Comparison of ENCODE assay signal across 8 cellular contexts in the genomic region with DNA sequence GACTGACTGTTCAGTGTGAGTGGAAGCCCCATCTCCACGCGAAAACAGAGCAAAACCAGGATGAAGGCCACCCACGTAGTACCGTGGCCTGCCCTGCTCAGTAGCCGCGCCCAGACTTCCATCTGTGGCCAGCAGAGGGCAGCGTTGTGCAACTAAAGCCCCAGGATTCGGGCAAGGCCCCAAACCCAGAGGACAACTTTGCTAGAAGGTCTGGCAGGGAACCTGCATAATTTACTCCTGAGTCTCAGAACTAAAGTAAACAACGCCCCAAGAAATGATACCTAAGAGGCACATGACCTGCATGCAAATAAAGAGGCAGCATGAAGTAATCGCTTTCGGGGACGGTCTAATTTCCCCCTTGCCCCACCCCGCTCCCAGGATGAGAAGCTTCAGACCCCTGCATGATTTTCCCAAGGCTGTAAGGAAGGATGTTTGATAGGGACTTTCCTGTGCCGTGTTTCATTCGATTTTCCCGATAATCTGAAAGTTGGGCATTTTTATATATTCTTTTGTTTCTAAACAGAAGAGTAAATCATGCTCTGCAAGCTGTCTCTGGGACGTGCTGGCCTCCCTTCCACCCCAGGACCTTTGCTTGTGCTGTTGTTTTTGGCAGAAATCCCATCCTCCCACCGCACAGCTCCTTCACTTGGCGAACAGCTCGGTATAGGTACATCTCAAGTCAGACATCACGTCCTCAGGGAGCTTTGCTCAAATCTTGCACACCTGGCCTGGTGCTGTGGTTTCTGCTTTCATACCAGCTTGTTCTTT. TPM values are rescaled to one million over a fixed set of nuclear protein-coding genes. Genes with fewer than 3 reads are reported as not detected.
DNase-seq lines count a peak whose midpoint lies in the region; ATAC-seq and TF ChIP-seq lines count a peak whose summit lies in the region.

No MANE protein-coding gene starts in this region.

- DNase-seq in A172 (ENCODE audit: low spot score) (peak; percentile 85), GM13977 (ENCODE audit: low spot score) (peak; percentile 88), PC-3 (peak; percentile 84), fibroblast of mammary gland (ENCODE audit: low read depth) (peak; percentile 85)
- DNase-seq in activated T-cell treated with anti-CD3 and anti-CD28 coated beads, Interleukin-2, amount 50 U/mL, for 48 hours: peak; percentile 89 to 91
- peak; percentile 71 for DNase-seq in stimulated activated naive CD4-positive, alpha-beta T cell treated with Interleukin-2 at 50 U/mL for 16 hours (lab: John Stamatoyannopoulos, UW)

- BruUV-seq in PC-3 (replicated peaks; lab: Mats Ljungman, UMichigan): no TSS peak

- peak; percentile 94 for TF ChIP-seq CTCF in GM13977 (IDR thresholded peaks at IDR 0.05; ENCODE audit: extremely low read depth, insufficient read depth, missing control alignments)
- TF ChIP-seq CTCF in PC-3 (conservative IDR thresholded peaks at IDR 0.05; ENCODE audit: low read depth, low read length): peak; percentile 87
- TF ChIP-seq CTCF in fibroblast of mammary gland (conservative IDR thresholded peaks at IDR 0.05; ENCODE audit: control insufficient read depth, insufficient read depth, low read depth, low read length): peak; percentile 84
- TF ChIP-seq CTCF in neural cell (IDR thresholded peaks at IDR 0.05; ENCODE audit: poor library complexity, severe bottlenecking): peak; percentile 72

- 0 out of 2 replicates have a peak, but pooled peaks cover 4% of the 10 kb centered on the region for H3K4me1 ChIP-seq in PC-3 (ENCODE audit: insufficient read depth, low read length)

- peak overlapping the region; percentile 35 for H3K4me2 ChIP-seq in PC-3 (ENCODE audit: low read length)
- no peak overlapping the region for H3K4me2 ChIP-seq in neural cell (ENCODE audit: low read length)

- 0 out of 2 replicates have a peak, but pooled peaks cover 3% of the 10 kb centered on the region for H3K27me3 ChIP-seq in PC-3 (ENCODE audit: low read length)
- no peaks in the 10 kb centered on the region for H3K27me3 ChIP-seq in neural cell (ENCODE audit: insufficient read depth, low read depth, low read length)

- ATAC-seq in HG03439 (IDR thresholded peaks at IDR 0.05; ENCODE audit: unreplicated experiment): peak; percentile 78
- ATAC-seq in PC-3: peak; percentile 96

- TF ChIP-seq RAD21 in neural cell (conservative IDR thresholded peaks at IDR 0.05): peak; percentile 67

- H3K36me3 ChIP-seq in PC-3 (ENCODE audit: low read depth, low read length) (no peaks in the 10 kb centered on the region), neural cell (ENCODE audit: insufficient read depth, low read length) (no peaks in the 10 kb centered on the region)

- CTCF ChIA-PET in PC-3 (lab: Charles Lee): no interaction called here

- no peak overlapping the region for H3K4me3 ChIP-seq in PC-3 (ENCODE audit: low read length)
- H3K4me3 ChIP-seq in fibroblast of mammary gland (ENCODE audit: control insufficient read depth, low read depth, low read length): no peak overlapping the region
- no peak overlapping the region for H3K4me3 ChIP-seq in neural cell (ENCODE audit: low read length)

- intact Hi-C loops in PC-3 (cut with micrococcal nuclease): loop anchor here (1.0 kb wide), 1 partner anchor 53 kb away; no protein-coding TSS in a partner anchor

- H3K27ac ChIP-seq in PC-3 (ENCODE audit: low read length) (no peak overlapping the region), neural cell (ENCODE audit: low read length) (no peak overlapping the region)

- H2AFZ ChIP-seq in PC-3 (ENCODE audit: low read length): peak overlapping the region; percentile 75
- no peak overlapping the region for H2AFZ ChIP-seq in neural cell (ENCODE audit: low read depth, low read length)

- H4K20me1 ChIP-seq in PC-3 (ENCODE audit: low read length) (no peaks in the 10 kb centered on the region), neural cell (ENCODE audit: insufficient read depth) (no peaks in the 10 kb centered on the region)

- TF ChIP-seq EP300 in neural cell (conservative IDR thresholded peaks at IDR 0.05; ENCODE audit: poor library complexity, severe bottlenecking): no peak

- POLR2A ChIA-PET in PC-3 (lab: Charles Lee; ENCODE audit: unreplicated experiment): no interaction called here

- H3K9ac ChIP-seq in PC-3 (ENCODE audit: low read length) (no peak overlapping the region), neural cell (ENCODE audit: low read length) (no peak overlapping the region)

- in situ Hi-C loops in GM13977 (cut with MboI; ENCODE audit: low pct_unique_long_range_greater_than_20kb, low sequenced_read_pairs, unreplicated experiment): no loop called here

- H3K79me2 ChIP-seq in PC-3 (ENCODE audit: low read length): no peaks in the 10 kb centered on the region
- no peaks in the 10 kb centered on the region for H3K79me2 ChIP-seq in neural cell (replicated peaks; ENCODE audit: insufficient read depth, low read length)

- H3K9me3 ChIP-seq in PC-3 (ENCODE audit: low read length) (no peaks in the 10 kb centered on the region), neural cell (ENCODE audit: low read length) (no peaks in the 10 kb centered on the region)

- H3K9me2 ChIP-seq in PC-3 (replicated peaks; ENCODE audit: low read length) (no peaks in the 10 kb centered on the region), neural cell (ENCODE audit: insufficient read depth, low read length) (no peaks in the 10 kb centered on the region)

- no peaks in the 10 kb centered on the region for H3F3A ChIP-seq in PC-3 (ENCODE audit: low read length, unreplicated experiment)
- H3F3A ChIP-seq in neural cell (ENCODE audit: insufficient read depth, low read length, poor library complexity, severe bottlenecking): no peaks in the 10 kb centered on the region

TF ChIP-seq in neural cell, 6 proteins besides CTCF, POLR2A, EP300 and RAD21:
- peak; percentile 70 for TF ChIP-seq SMC3 (conservative IDR thresholded peaks at IDR 0.05; ENCODE audit: poor library complexity)
- no peak for TF ChIP-seq TAF1 (IDR thresholded peaks at IDR 0.05; ENCODE audit: low read depth)

RNA-seq across cellular contexts. Expression of gene HSBP1, which starts 18.6 kb away (rescaled TPM):
- 36.6 and 40.9 TPM in 2 replicates for total RNA-seq in A172 (2014; rRNA removed; shearing (Covaris generic))
- 141 and 167 TPM in 2 replicates for total RNA-seq in PC-3 (2014; rRNA removed)
- polyA plus RNA-seq in neural cell: 158 and 184 TPM in 2 replicates
- polyA minus RNA-seq in neural cell: 89.8 and 96.3 TPM in 2 replicates
